In genomic region chr17:55318715-55319487, GRCh38 we compare ENCODE assay signal across 18 cellular contexts. TPM values are rescaled to one million over a fixed set of nuclear protein-coding genes. Genes with fewer than 3 reads are reported as not detected.
DNase-seq lines count a peak whose midpoint lies in the region; ATAC-seq and TF ChIP-seq lines count a peak whose summit lies in the region.
"Had no signal": no experiment of that assay in that cellular context is flagged by ENCODE, and none has a peak within 500 bp of the region (broad histone marks: within the 10 kb centered on the region; RNA-seq: fewer than 3 reads in every experiment).

No MANE protein-coding gene starts in this region.

- intact Hi-C loops in activated T-helper 2 cell treated with anti-CD3 and anti-CD28 coated beads, Interferon-gamma antibody, Interleukin-2, Interleukin-4, amounts not matched to agents 10 μg/mL and 5 μg/mL and 100 μg/mL, durations not matched to agents 14 hours and 24 hours and 36 hours (cut with micrococcal nuclease), result loop anchor here (10.0 kb wide), 1 partner anchor 106 kb away; the partner anchor contains the start of gene MMD

- H3K9me3 ChIP-seq in endodermal cell (ENCODE audit: control insufficient read depth, low read length), result no peaks in the 10 kb centered on the region
- no peaks in the 10 kb centered on the region for H3K9me3 ChIP-seq in stomach smooth muscle (ENCODE audit: control insufficient read depth in 2 of 2, low read length in 2 of 2)
- H3K9me3 ChIP-seq: A549 had no signal

- H3K4me1 ChIP-seq in endodermal cell (ENCODE audit: control insufficient read depth, insufficient read depth, low read length), result no peaks in the 10 kb centered on the region
- no peaks in the 10 kb centered on the region for H3K4me1 ChIP-seq in foreskin keratinocyte
- peaks cover 5% of the 10 kb centered on the region for H3K4me1 ChIP-seq in stomach smooth muscle (ENCODE audit: control insufficient read depth, insufficient read depth, low read length)
- H3K4me1 ChIP-seq: A549 had no signal

- H3K9me3 Mint-ChIP-seq in activated T-helper 2 cell treated with anti-CD3 and anti-CD28 coated beads, Interferon-gamma antibody, Interleukin-2, Interleukin-4, amounts not matched to agents 10 μg/mL and 5 μg/mL and 100 μg/mL, durations not matched to agents 14 hours and 24 hours and 36 hours, result no peaks in the 10 kb centered on the region
- H3K9me3 Mint-ChIP-seq in endodermal cell, result no peaks in the 10 kb centered on the region
- no peaks in the 10 kb centered on the region for H3K9me3 Mint-ChIP-seq in T-cell
- H3K9me3 Mint-ChIP-seq: CD8-positive, alpha-beta T cell; H9 had no signal

- H3K36me3 Mint-ChIP-seq in activated T-helper 2 cell treated with anti-CD3 and anti-CD28 coated beads, Interferon-gamma antibody, Interleukin-2, Interleukin-4, amounts not matched to agents 10 μg/mL and 5 μg/mL and 100 μg/mL, durations not matched to agents 14 hours and 24 hours and 36 hours (ENCODE audit: low read depth), result peaks cover 10% of the 10 kb centered on the region
- H3K36me3 Mint-ChIP-seq in endodermal cell (ENCODE audit: low read depth) (no peaks in the 10 kb centered on the region), T-cell (no peaks in the 10 kb centered on the region)
- H3K36me3 Mint-ChIP-seq: CD14-positive monocyte; CD8-positive, alpha-beta T cell had no signal

- DNase-seq in activated T-helper 2 cell treated with anti-CD3 and anti-CD28 coated beads, Interferon-gamma antibody, Interleukin-2, Interleukin-4, amounts not matched to agents 10 μg/mL and 5 μg/mL and 100 μg/mL, durations not matched to agents 14 hours and 24 hours and 36 hours (ENCODE audit: low spot score), result no peak
- DNase-seq in endodermal cell (peak; percentile 41), foreskin keratinocyte (peak in 1 of 2 donors; percentile 29), NCI-H2227 treated with DMSO at 0.1 percent for 48 hours (lab: John Stamatoyannopoulos, UW) (no peak), AML-193 (lab: John Stamatoyannopoulos, UW) (no peak), T-cell (no peak)
- DNase-seq: CD8-positive, alpha-beta T cell; COR-L47; DMS153; DMS79 treated with DMSO at 0.1 percent for 48 hours; EL; GOT3; H9 had no signal

- no peak for TF ChIP-seq CTCF in endodermal cell (conservative IDR thresholded peaks at IDR 0.05)
- TF ChIP-seq CTCF in foreskin keratinocyte (conservative IDR thresholded peaks at IDR 0.05), result no peak

- H3K27me3 ChIP-seq in endodermal cell (ENCODE audit: control insufficient read depth, insufficient read depth, low read length, poor library complexity, severe bottlenecking), result no peaks in the 10 kb centered on the region
- H3K27me3 ChIP-seq in foreskin keratinocyte, result no peaks in the 10 kb centered on the region
- H3K27me3 ChIP-seq in stomach smooth muscle (ENCODE audit: control insufficient read depth in 1 of 2, insufficient read depth in 2 of 2, low read length in 2 of 2), result no peaks in the 10 kb centered on the region

- POLR2A ChIA-PET in T-cell (lab: Charles Lee), result no interaction called here

- no peaks in the 10 kb centered on the region for H3K27me3 Mint-ChIP-seq in activated T-helper 2 cell treated with anti-CD3 and anti-CD28 coated beads, Interferon-gamma antibody, Interleukin-2, Interleukin-4, amounts not matched to agents 10 μg/mL and 5 μg/mL and 100 μg/mL, durations not matched to agents 14 hours and 24 hours and 36 hours (ENCODE audit: low read depth)
- peaks cover 2% of the 10 kb centered on the region for H3K27me3 Mint-ChIP-seq in endodermal cell (ENCODE audit: insufficient read depth)
- H3K27me3 Mint-ChIP-seq in T-cell, result peaks cover 0 to 15% of the 10 kb centered on the region in 2 donors

- ATAC-seq in foreskin keratinocyte, result peak; percentile 10
- no peak for ATAC-seq in T-cell (replicated peaks in 1 of 4)
- ATAC-seq: A549; CD8-positive, alpha-beta T cell had no signal

- no peak overlapping the region for H3K4me3 ChIP-seq in endodermal cell (ENCODE audit: low read length)
- no peak overlapping the region for H3K4me3 ChIP-seq in stomach smooth muscle (ENCODE audit: low read length in 2 of 2)
- H3K4me3 ChIP-seq: A549 had no signal

- H3K9ac ChIP-seq in endodermal cell (ENCODE audit: extremely low read depth, low read length, poor library complexity, severe bottlenecking), result no peak overlapping the region
- H3K9ac ChIP-seq in stomach smooth muscle (ENCODE audit: low read length in 2 of 2), result no peak overlapping the region

- peaks cover 19% of the 10 kb centered on the region for H3K4me1 Mint-ChIP-seq in activated T-helper 2 cell treated with anti-CD3 and anti-CD28 coated beads, Interferon-gamma antibody, Interleukin-2, Interleukin-4, amounts not matched to agents 10 μg/mL and 5 μg/mL and 100 μg/mL, durations not matched to agents 14 hours and 24 hours and 36 hours (ENCODE audit: low read depth)
- H3K4me1 Mint-ChIP-seq in endodermal cell (no peaks in the 10 kb centered on the region), T-cell (no peaks in the 10 kb centered on the region)
- H3K4me1 Mint-ChIP-seq: CD14-positive monocyte, H9 had no signal

- CTCF ChIA-PET in T-cell (lab: Charles Lee), result no interaction called here

- H3K4me3 Mint-ChIP-seq in activated T-helper 2 cell treated with anti-CD3 and anti-CD28 coated beads, Interferon-gamma antibody, Interleukin-2, Interleukin-4, amounts not matched to agents 10 μg/mL and 5 μg/mL and 100 μg/mL, durations not matched to agents 14 hours and 24 hours and 36 hours (ENCODE audit: low read depth), result no peak overlapping the region
- H3K4me3 Mint-ChIP-seq in endodermal cell (no peak overlapping the region), T-cell (no peak overlapping the region)
- H3K4me3 Mint-ChIP-seq: CD14-positive monocyte; CD8-positive, alpha-beta T cell; H9 had no signal

- 79% methylated on average over 7 of the region's 7 CpGs; no CpG with 5 or more reads in 1 of the 2 experiments for WGBS in endodermal cell (ENCODE audit: insufficient coverage in 1 of 2, insufficient read length in 1 of 2), 2 experiments

- H3K27ac ChIP-seq in endodermal cell (ENCODE audit: low read depth, low read length) (no peak overlapping the region), foreskin keratinocyte (no peak overlapping the region), stomach smooth muscle (ENCODE audit: low read length) (peak overlapping the region; percentile 37)
- H3K27ac ChIP-seq: A549 had no signal

- H3K27ac Mint-ChIP-seq in activated T-helper 2 cell treated with anti-CD3 and anti-CD28 coated beads, Interferon-gamma antibody, Interleukin-2, Interleukin-4, amounts not matched to agents 10 μg/mL and 5 μg/mL and 100 μg/mL, durations not matched to agents 14 hours and 24 hours and 36 hours, result peak overlapping the region; percentile 9
- H3K27ac Mint-ChIP-seq in endodermal cell, result no peak overlapping the region
- H3K27ac Mint-ChIP-seq in T-cell, result no peak overlapping the region
- H3K27ac Mint-ChIP-seq: CD14-positive monocyte; CD8-positive, alpha-beta T cell had no signal

- no peaks in the 10 kb centered on the region for H3K36me3 ChIP-seq in endodermal cell (ENCODE audit: control insufficient read depth, insufficient read depth, low read length)
- peaks cover 38 to 41% of the 10 kb centered on the region in 2 donors for H3K36me3 ChIP-seq in stomach smooth muscle (ENCODE audit: control insufficient read depth in 2 of 2, insufficient read depth in 2 of 2, low read length in 2 of 2)

RNA-seq across cellular contexts. Expression of gene HLF, which starts 54.1 kb away (rescaled TPM):
- total RNA-seq in activated T-helper 2 cell treated with anti-CD3 and anti-CD28 coated beads, Interferon-gamma antibody, Interleukin-2, Interleukin-4, amounts not matched to agents 10 μg/mL and 5 μg/mL and 100 μg/mL, durations not matched to agents 14 hours and 24 hours and 36 hours, result 4.5 and 5.1 TPM in 2 replicates
- total RNA-seq in endodermal cell, result not detected
- polyA plus RNA-seq in endodermal cell (2013, experiment 1 of 2), result 0.11 TPM
- polyA plus RNA-seq in endodermal cell (2013, experiment 2 of 2), result 0.21 TPM
- 0.04 TPM in 1 of 2 replicates, not detected in the other for total RNA-seq in foreskin keratinocyte
- not detected in 2 replicates for polyA plus RNA-seq in foreskin keratinocyte
- 1 to 10 TPM in 3 of 5 donors, under 1 TPM in 2; 0.55 to 5.2 (median 2.5) TPM for total RNA-seq in T-cell
- polyA plus RNA-seq: AG04450, BJ, CD14-positive monocyte had no signal
